Comparison of ENCODE assay signal across 14 cellular contexts in genomic region chr5:145960166-145960565, GRCh38. TPM values are rescaled to one million over a fixed set of nuclear protein-coding genes. Genes with fewer than 3 reads are reported as not detected.
"Had no signal": no experiment of that assay in that cellular context is flagged by ENCODE, and none has a peak within 500 bp of the region (broad histone marks: within the 10 kb centered on the region; RNA-seq: fewer than 3 reads in every experiment).

No MANE protein-coding gene starts in this region.

- H3K27ac Mint-ChIP-seq: activated CD4-positive, alpha-beta T cell treated with anti-CD3 and anti-CD28 coated beads, Interleukin-2, amount 10 ng/mL, durations not matched to agents 7 days and 5 days; activated naive CD8-positive, alpha-beta T cell treated with anti-CD3 and anti-CD28 coated beads, Interleukin-2, amount 10 ng/mL, durations not matched to agents 7 days and 5 days; naive B cell; stimulated activated memory B cell treated with anti-CD40 and anti-IgM and Interleukin-4, amounts not matched to agents 10 μg/mL and 1 μg/mL and 100 μg/mL, for 72 hours; T-cell had no signal

- H3K36me3 Mint-ChIP-seq: activated naive CD8-positive, alpha-beta T cell treated with anti-CD3 and anti-CD28 coated beads, Interleukin-2, amount 10 ng/mL, durations not matched to agents 7 days and 5 days; naive B cell; stimulated activated memory B cell treated with anti-CD40 and anti-IgM and Interleukin-4, amounts not matched to agents 10 μg/mL and 1 μg/mL and 100 μg/mL, for 72 hours; T-cell had no signal

- H3K4me1 Mint-ChIP-seq: activated CD4-positive, alpha-beta T cell treated with anti-CD3 and anti-CD28 coated beads, Interleukin-2, amount 10 ng/mL, durations not matched to agents 7 days and 5 days; activated naive CD8-positive, alpha-beta T cell treated with anti-CD3 and anti-CD28 coated beads, Interleukin-2, amount 10 ng/mL, durations not matched to agents 7 days and 5 days; naive B cell; stimulated activated memory B cell treated with anti-CD40 and anti-IgM and Interleukin-4, amounts not matched to agents 10 μg/mL and 1 μg/mL and 100 μg/mL, for 72 hours; T-cell had no signal

- H3K4me3 Mint-ChIP-seq: activated CD4-positive, alpha-beta T cell treated with anti-CD3 and anti-CD28 coated beads, Interleukin-2, amount 10 ng/mL, durations not matched to agents 7 days and 5 days; activated naive CD8-positive, alpha-beta T cell treated with anti-CD3 and anti-CD28 coated beads, Interleukin-2, amount 10 ng/mL, durations not matched to agents 7 days and 5 days; naive B cell; stimulated activated memory B cell treated with anti-CD40 and anti-IgM and Interleukin-4, amounts not matched to agents 10 μg/mL and 1 μg/mL and 100 μg/mL, for 72 hours; T-cell had no signal

- H3K4me3 ChIP-seq: lower lobe of right lung, pancreas, tibial nerve had no signal

- H3K27me3 Mint-ChIP-seq: naive B cell had no signal

- H3K27ac ChIP-seq: lower lobe of right lung, tibial nerve had no signal

- H3K4me1 ChIP-seq: lower lobe of right lung, tibial nerve had no signal

- DNase-seq: activated CD4-positive, alpha-beta T cell treated with anti-CD3 and anti-CD28 coated beads, Interleukin-2, amount 10 ng/mL, durations not matched to agents 7 days and 5 days; activated CD8-positive, alpha-beta memory T cell treated with anti-CD3 and anti-CD28 coated beads for 24 hours; activated gamma-delta T cell treated with Interleukin-2 at 50 U/mL for 16 hours; activated naive CD8-positive, alpha-beta T cell treated with anti-CD3 and anti-CD28 coated beads, Interleukin-2, amount 10 ng/mL, durations not matched to agents 7 days and 5 days; aorta; hypothalamus; lower lobe of right lung; naive B cell; pancreas; stimulated activated CD4-positive, alpha-beta T cell treated with anti-CD3 and anti-CD28 coated beads, Interleukin-12 subunit alpha, Interleukin-12 subunit beta, amount 100 ng/mL, for 4 hours; T-cell; T-helper 9 cell had no signal

- H3K36me3 ChIP-seq: lower lobe of right lung, pancreas, tibial nerve had no signal

- ATAC-seq: lower lobe of right lung; stimulated activated memory B cell treated with anti-CD40 and anti-IgM and Interleukin-4, amounts not matched to agents 10 μg/mL and 1 μg/mL and 100 μg/mL, for 72 hours; T-cell had no signal

- H3K9me3 Mint-ChIP-seq: activated CD4-positive, alpha-beta T cell treated with anti-CD3 and anti-CD28 coated beads, Interleukin-2, amount 10 ng/mL, durations not matched to agents 7 days and 5 days; activated naive CD8-positive, alpha-beta T cell treated with anti-CD3 and anti-CD28 coated beads, Interleukin-2, amount 10 ng/mL, durations not matched to agents 7 days and 5 days; T-cell had no signal

- H3K27me3 ChIP-seq: pancreas, tibial nerve had no signal

- H3K9me3 ChIP-seq: lower lobe of right lung, pancreas, tibial nerve had no signal

RNA-seq across cellular contexts. Expression of gene SH3RF2, which starts 23.8 kb away (rescaled TPM):
- total RNA-seq: activated naive CD8-positive, alpha-beta T cell treated with anti-CD3 and anti-CD28 coated beads, Interleukin-2, amount 10 ng/mL, durations not matched to agents 7 days and 5 days had no signal
